Comparison of ENCODE assay signal across 34 cellular contexts in genomic region chr17:60594747-60595146, GRCh38. TPM values are rescaled to one million over a fixed set of nuclear protein-coding genes. Genes with fewer than 3 reads are reported as not detected.
A peak's percentile ranks its signal among the peaks of the same experiment; 100 is the strongest.
DNase-seq lines count a peak whose midpoint lies in the region; ATAC-seq, FAIRE-seq and TF ChIP-seq lines count a peak whose summit lies in the region.
"Had no signal": no experiment of that assay in that cellular context is flagged by ENCODE, and none has a peak within 500 bp of the region (broad histone marks: within the 10 kb centered on the region; RNA-seq: fewer than 3 reads in every experiment).

No MANE protein-coding gene starts in this region.

- H3K4me3 ChIP-seq in HCT116 (replicated peaks in 1 of 2; ENCODE audit: low read depth in 1 of 2, low read length in 2 of 2) (no peak overlapping the region), small intestine (ENCODE audit: low read depth in 1 of 2, low read length in 2 of 2) (no peak overlapping the region)
- H3K4me3 ChIP-seq: dorsolateral prefrontal cortex, esophagus squamous epithelium, heart left ventricle, left ventricle myocardium inferior, ovary, tibial nerve had no signal

- H3K27me3 ChIP-seq in HCT116 (ENCODE audit: insufficient read depth, low read length), result no peaks in the 10 kb centered on the region
- H3K27me3 ChIP-seq in small intestine (ENCODE audit: control insufficient read depth in 2 of 2, insufficient read depth in 2 of 2, low read length in 2 of 2), result no peaks in the 10 kb centered on the region
- H3K27me3 ChIP-seq: BE2C, brain microvascular endothelial cell, dorsolateral prefrontal cortex, esophagus squamous epithelium, heart left ventricle, ovary, tibial nerve had no signal

- H3K4me1 Mint-ChIP-seq in immature natural killer cell, result peaks cover 9 to 12% of the 10 kb centered on the region in 2 donors

- H2AFZ ChIP-seq in HCT116 (ENCODE audit: low read depth, low read length, poor library complexity, severe bottlenecking), result peak overlapping the region; percentile 19

- no peak for TF ChIP-seq CTCF in HCT116 (IDR thresholded peaks at IDR 0.05 in 2 of 3, conservative IDR thresholded peaks at IDR 0.05 in 1 of 3; ENCODE audit: borderline replicate concordance in 1 of 3, insufficient read depth in 1 of 3, low read depth in 2 of 3, low read length in 2 of 3)

- DNase-seq in COR-L47 (lab: John Stamatoyannopoulos, UW) (peak; percentile 51), HCT116 (ENCODE audit: low read depth, low spot score) (no peak), NCI-H1694 treated with DMSO at 0.1 percent for 48 hours (lab: John Stamatoyannopoulos, UW) (peak; percentile 86), NCI-H69 (lab: John Stamatoyannopoulos, UW) (peak; percentile 95), immature natural killer cell (no peak), small intestine (no peak), middle frontal gyrus (ENCODE audit: extremely low spot score, low spot score) (no peak)
- DNase-seq: activated CD4-positive, alpha-beta T cell treated with anti-CD3 and anti-CD28 coated beads for 36 hours; activated CD8-positive, alpha-beta T cell treated with anti-CD3 and anti-CD28 coated beads for 36 hours; activated naive CD4-positive, alpha-beta T cell treated with anti-CD3 and anti-CD28 coated beads, Interleukin-2, amount 50 U/mL, for 16 hours; amniotic stem cell; BE2C; brain microvascular endothelial cell; CD8-positive, alpha-beta T cell; DMS79; dorsolateral prefrontal cortex; esophagus squamous epithelium; foreskin keratinocyte; heart left ventricle; HFFc6; IMR-90; left ventricle myocardium inferior; mesenchymal stem cell; ovary; SIG-M5; T1000 had no signal

- H3K79me2 ChIP-seq in HCT116 (ENCODE audit: insufficient read depth, low read length), result no peaks in the 10 kb centered on the region

- no peak for ATAC-seq in HCT116
- ATAC-seq: activated CD4-positive, alpha-beta T cell treated with anti-CD3 and anti-CD28 coated beads for 36 hours; activated CD8-positive, alpha-beta T cell treated with anti-CD3 and anti-CD28 coated beads for 36 hours; activated T-helper 17 cell treated with anti-CD3 and anti-CD28 coated beads, Interleukin-2, amount 50 U/mL, for 72 hours; CD8-positive, alpha-beta T cell; foreskin keratinocyte; heart left ventricle; stimulated activated effector memory CD8-positive, alpha-beta T cell treated with anti-CD3 and anti-CD28 coated beads, Interleukin-12 subunit alpha, Interleukin-12 subunit beta, amount 100 ng/mL, for 72 hours had no signal

- H3K4me3 Mint-ChIP-seq in immature natural killer cell, result no peak overlapping the region
- H3K4me3 Mint-ChIP-seq: activated CD4-positive, alpha-beta T cell treated with anti-CD3 and anti-CD28 coated beads for 36 hours; activated CD8-positive, alpha-beta T cell treated with anti-CD3 and anti-CD28 coated beads for 36 hours; activated T-helper 17 cell treated with anti-CD3 and anti-CD28 coated beads, Interleukin-2, amount 50 U/mL, for 72 hours; CD8-positive, alpha-beta T cell; HFFc6; neural crest cell; stimulated activated effector memory CD8-positive, alpha-beta T cell treated with anti-CD3 and anti-CD28 coated beads, Interleukin-12 subunit alpha, Interleukin-12 subunit beta, amount 100 ng/mL, for 72 hours had no signal

- H4K20me1 ChIP-seq in HCT116 (ENCODE audit: insufficient read depth), result no peaks in the 10 kb centered on the region

- H3K27ac ChIP-seq in HCT116 (ENCODE audit: low read depth, low read length), result no peak overlapping the region
- no peak overlapping the region for H3K27ac ChIP-seq in small intestine (ENCODE audit: low read depth in 1 of 2, low read length in 1 of 2)
- H3K27ac ChIP-seq: brain microvascular endothelial cell, dorsolateral prefrontal cortex, esophagus squamous epithelium, foreskin keratinocyte, heart left ventricle, left ventricle myocardium inferior, ovary, tibial nerve, VCaP had no signal

- H3K9me3 Mint-ChIP-seq in immature natural killer cell, result no peaks in the 10 kb centered on the region
- H3K9me3 Mint-ChIP-seq: activated CD8-positive, alpha-beta T cell treated with anti-CD3 and anti-CD28 coated beads for 36 hours; activated T-helper 17 cell treated with anti-CD3 and anti-CD28 coated beads, Interleukin-2, amount 50 U/mL, for 72 hours; CD8-positive, alpha-beta T cell; HFFc6; neural crest cell; stimulated activated effector memory CD8-positive, alpha-beta T cell treated with anti-CD3 and anti-CD28 coated beads, Interleukin-12 subunit alpha, Interleukin-12 subunit beta, amount 100 ng/mL, for 72 hours had no signal

- RAD21 ChIA-PET in HCT116 (lab: Charles Lee; ENCODE audit: low non-redundant PET in 1 of 2, low total read pairs in 2 of 2, uncharacterized antibody in 2 of 2, unreplicated experiment in 2 of 2), result interaction anchor here in 1 of 2 experiments (0.7 kb wide), 1 partner anchor 363 kb away, joined by 5 read pairs; no protein-coding TSS in a partner anchor

- intact Hi-C loops in HCT116 (cut with micrococcal nuclease), result no loop called here

- no peak overlapping the region for H3K27ac Mint-ChIP-seq in immature natural killer cell
- H3K27ac Mint-ChIP-seq: activated CD4-positive, alpha-beta T cell treated with anti-CD3 and anti-CD28 coated beads for 36 hours; activated CD8-positive, alpha-beta T cell treated with anti-CD3 and anti-CD28 coated beads for 36 hours; activated T-helper 17 cell treated with anti-CD3 and anti-CD28 coated beads, Interleukin-2, amount 50 U/mL, for 72 hours; CD8-positive, alpha-beta T cell; HFFc6; stimulated activated effector memory CD8-positive, alpha-beta T cell treated with anti-CD3 and anti-CD28 coated beads, Interleukin-12 subunit alpha, Interleukin-12 subunit beta, amount 100 ng/mL, for 72 hours had no signal

- H3K36me3 Mint-ChIP-seq in immature natural killer cell, result no peaks in the 10 kb centered on the region

- H3K27me3 Mint-ChIP-seq in immature natural killer cell (ENCODE audit: low read depth in 3 of 3), result peaks cover under 1 to 14% (median 3%) of the 10 kb centered on the region in 3 donors
- H3K27me3 Mint-ChIP-seq: activated CD4-positive, alpha-beta T cell treated with anti-CD3 and anti-CD28 coated beads for 36 hours; activated T-helper 17 cell treated with anti-CD3 and anti-CD28 coated beads, Interleukin-2, amount 50 U/mL, for 72 hours had no signal

- CTCF ChIA-PET in HCT116 (lab: Charles Lee), result interaction anchor here (0.7 to 2.0 kb wide), 4 partner anchors 24 to 46 kb away, joined by 3 to 9 read pairs (median 4); no protein-coding TSS in a partner anchor

- no TSS peak for BruUV-seq in HCT116 (replicated peaks; lab: Mats Ljungman, UMichigan)

- no peak overlapping the region for H3K9ac ChIP-seq in HCT116 (ENCODE audit: low read length)

- H3K36me3 ChIP-seq in HCT116 (ENCODE audit: control insufficient read depth in 1 of 2, insufficient read depth in 2 of 2, low read length in 2 of 2) (no peaks in the 10 kb centered on the region), small intestine (ENCODE audit: control insufficient read depth in 2 of 2, insufficient read depth in 2 of 2, low read length in 2 of 2) (no peaks in the 10 kb centered on the region)
- H3K36me3 ChIP-seq: BE2C, brain microvascular endothelial cell, esophagus squamous epithelium, heart left ventricle, left ventricle myocardium inferior, ovary, tibial nerve had no signal

- no peak for FAIRE-seq in small intestine (lab: Jason Lieb, UNC)
- FAIRE-seq: endometrium, G401.6, keratinocyte had no signal

- TF ChIP-seq POLR2A in HCT116 (IDR thresholded peaks at IDR 0.05; ENCODE audit: borderline replicate concordance, extremely low read depth, insufficient read depth, insufficient read length), result no peak

- H3K9me3 ChIP-seq in HCT116 (ENCODE audit: control insufficient read depth in 1 of 2, insufficient read depth in 1 of 2, low read depth in 1 of 2, low read length in 2 of 2) (no peaks in the 10 kb centered on the region), small intestine (ENCODE audit: control insufficient read depth, low read depth) (no peaks in the 10 kb centered on the region)
- H3K9me3 ChIP-seq: esophagus squamous epithelium, heart left ventricle, left ventricle myocardium inferior, ovary, tibial nerve had no signal

- TF ChIP-seq RAD21 in HCT116 (IDR thresholded peaks at IDR 0.05; ENCODE audit: low read depth), result no peak

- WGBS in small intestine, 3 donors, result 88 to 92% (median 92%) methylated on average over 2 of the region's 2 CpGs

- H3K9me2 ChIP-seq in HCT116 (ENCODE audit: insufficient read depth), result no peaks in the 10 kb centered on the region

- H3K4me1 ChIP-seq in HCT116 (ENCODE audit: control insufficient read depth in 1 of 2, insufficient read depth in 2 of 2, low read length in 2 of 2), result peaks cover 7 to 15% of the 10 kb centered on the region in 2 experiments
- H3K4me1 ChIP-seq in small intestine (ENCODE audit: control insufficient read depth in 2 of 2, insufficient read depth in 1 of 2, low read depth in 1 of 2, low read length in 1 of 2), result peaks cover 0 to 5% of the 10 kb centered on the region in 2 donors

- POLR2A ChIA-PET in HCT116 (lab: Charles Lee), result no interaction called here

- H3K4me2 ChIP-seq in HCT116 (ENCODE audit: low read length), result no peak overlapping the region

TF ChIP-seq in HCT116, 20 proteins besides CTCF, POLR2A, EP300 and RAD21 (continues in another document):
- TF ChIP-seq MAX (IDR thresholded peaks at IDR 0.05), result no peak
- no peak for TF ChIP-seq ELF1 (IDR thresholded peaks at IDR 0.05; ENCODE audit: borderline replicate concordance, low read depth)
- TF ChIP-seq ZFX (IDR thresholded peaks at IDR 0.05), result no peak
- TF ChIP-seq POLR2AphosphoS5 (IDR thresholded peaks at IDR 0.05; ENCODE audit: low read depth, low read length), result no peak
- TF ChIP-seq SRF (IDR thresholded peaks at IDR 0.05; ENCODE audit: low read depth), result no peak
- TF ChIP-seq YY1 (IDR thresholded peaks at IDR 0.05; ENCODE audit: extremely low read depth, insufficient replicate concordance, low read depth, low read length), result no peak
- TF ChIP-seq ATF3 (IDR thresholded peaks at IDR 0.05), result no peak
- TF ChIP-seq SIN3A (IDR thresholded peaks at IDR 0.05; ENCODE audit: low read depth), result no peak
- TF ChIP-seq EZH2phosphoT487 (IDR thresholded peaks at IDR 0.05; ENCODE audit: borderline replicate concordance), result no peak

RNA-seq across cellular contexts. Expression of gene PPM1D, which starts 5.2 kb away (rescaled TPM):
- total RNA-seq in HCT116 (2021; ENCODE audit: unreplicated experiment), result 29.1 TPM
- 14.1 and 14.7 TPM in 2 replicates for polyA plus RNA-seq in HCT116 (2012)
- polyA plus RNA-seq in immature natural killer cell (10 to 100 TPM in 1 of 3 donors, 1 to 10 TPM in 2; 8.3 to 17.3 (median 8.9) TPM), small intestine (1 to 10 TPM; 3.8 to 5.8 (median 5.5) TPM)

Comparison
In these comparisons a context has a peak if more than half of its experiments do, and no peak if none do; other contexts are left out.
1. DNase-seq: peak in COR-L47 (single experiment), NCI-H1694 treated with DMSO at 0.1 percent for 48 hours (single experiment) and NCI-H69 (single experiment); none in HCT116 (single experiment), immature natural killer cell (0 of 3), small intestine (single experiment) and middle frontal gyrus (single experiment).